ENCODE assay signal across 21 cellular contexts in genomic region chr1:151259351-151259750, GRCh38. TPM values are rescaled to one million over a fixed set of nuclear protein-coding genes. Genes with fewer than 3 reads are reported as not detected.
DNase-seq lines count a peak whose midpoint lies in the region; ATAC-seq, FAIRE-seq and TF ChIP-seq lines count a peak whose summit lies in the region.
"Had no signal": no experiment of that assay in that cellular context is flagged by ENCODE, and none has a peak within 500 bp of the region (broad histone marks: within the 10 kb centered on the region; RNA-seq: fewer than 3 reads in every experiment).

No MANE protein-coding gene starts in this region.

- H3K4me3 Mint-ChIP-seq in MCF 10A (ENCODE audit: unreplicated experiment), result no peak overlapping the region

- POLR2A ChIA-PET in MCF 10A (lab: Yijun Ruan, JAX), result interaction anchor here (2.7 kb wide), 1 partner anchor 64 kb away, joined by 17 read pairs; no protein-coding TSS in a partner anchor

- TF ChIP-seq CTCF in MCF 10A (IDR thresholded peaks at IDR 0.05; ENCODE audit: unreplicated experiment) (no peak), breast epithelium (IDR thresholded peaks at IDR 0.05) (no peak), LNCaP clone FGC (IDR thresholded peaks at IDR 0.05; ENCODE audit: control insufficient read depth, extremely low read depth, insufficient read depth) (no peak), mammary epithelial cell (conservative IDR thresholded peaks at IDR 0.05 in 1 of 2, IDR thresholded peaks at IDR 0.05 in 1 of 2; ENCODE audit: extremely low read depth in 1 of 2, insufficient read depth in 1 of 2, low read depth in 1 of 2, low read length in 2 of 2) (no peak), keratinocyte (optimal IDR thresholded peaks at IDR 0.05 in 1 of 3, IDR thresholded peaks at IDR 0.05 in 1 of 3, conservative IDR thresholded peaks at IDR 0.05 in 1 of 3; ENCODE audit: extremely low read depth in 1 of 3, insufficient read depth in 2 of 3, low read length in 3 of 3) (no peak), uterus (IDR thresholded peaks at IDR 0.05) (no peak)

- H3K36me3 Mint-ChIP-seq in MCF 10A (ENCODE audit: insufficient read depth, unreplicated experiment), result peaks cover 58% of the 10 kb centered on the region

- ATAC-seq in GM21390 (IDR thresholded peaks at IDR 0.05; ENCODE audit: unreplicated experiment), result no peak

- no peak for FAIRE-seq in keratinocyte (lab: Jason Lieb, UNC)
- FAIRE-seq: A204.1, GM12892, GM18507 had no signal

- peaks cover 24% of the 10 kb centered on the region for H3K4me1 Mint-ChIP-seq in MCF 10A (ENCODE audit: insufficient read depth, unreplicated experiment)

- H4K20me1 ChIP-seq in mammary epithelial cell (ENCODE audit: insufficient read depth, low read length), result no peaks in the 10 kb centered on the region
- H4K20me1 ChIP-seq in keratinocyte (ENCODE audit: control insufficient read depth, extremely low read depth, insufficient read depth, low read length), result peaks cover 5% of the 10 kb centered on the region

- in situ Hi-C loops in mammary epithelial cell (cut with MboI; ENCODE audit: low sequenced_read_pairs in 2 of 2), result no loop called here

- intact Hi-C loops in MCF 10A (cut with micrococcal nuclease) (loop anchor here (10.0 kb wide), 1 partner anchor 185 kb away; the partner anchor contains the start of gene GABPB2), breast epithelium (cut with DNase I; ENCODE audit: low total_unique reads) (no loop called here), mammary epithelial cell (cut with micrococcal nuclease) (no loop called here), uterus (cut with DNase I; ENCODE audit: low total_unique reads) (loop anchor here (10.0 kb wide), 1 partner anchor 65 kb away; the partner anchor contains the start of genes PIP5K1A and VPS72)

- H3K79me2 ChIP-seq in mammary epithelial cell (ENCODE audit: insufficient read depth, low read length) (peaks cover 73% of the 10 kb centered on the region), keratinocyte (ENCODE audit: control insufficient read depth, insufficient read depth, low read length) (peaks cover 62% of the 10 kb centered on the region)

- H3K9me3 ChIP-seq in breast epithelium (no peaks in the 10 kb centered on the region), mammary epithelial cell (replicated peaks; ENCODE audit: insufficient read depth, low read length) (no peaks in the 10 kb centered on the region), keratinocyte (ENCODE audit: control insufficient read depth, low read depth, low read length) (no peaks in the 10 kb centered on the region), uterus (no peaks in the 10 kb centered on the region)
- H3K9me3 ChIP-seq: HAP-1 had no signal

- H3K4me3 ChIP-seq in breast epithelium (no peak overlapping the region), LNCaP clone FGC (ENCODE audit: low read depth, low read length) (no peak overlapping the region), mammary epithelial cell (replicated peaks in 1 of 3; ENCODE audit: insufficient read depth in 1 of 3, low read depth in 2 of 3, low read length in 3 of 3) (no peak overlapping the region), keratinocyte (ENCODE audit: control insufficient read depth in 2 of 3, extremely low read depth in 1 of 3, insufficient read depth in 2 of 3, low read depth in 1 of 3, low read length in 3 of 3) (no peak overlapping the region), uterus (no peak overlapping the region)
- H3K4me3 ChIP-seq: GM23248, HAP-1 had no signal

- dilution Hi-C loops in mammary epithelial cell (cut with HindIII; ENCODE audit: low sequenced_read_pairs), result no loop called here
- dilution Hi-C loops in keratinocyte (cut with MboI; ENCODE audit: extremely low pct_ligation_motif_present, low sequenced_read_pairs), result no loop called here

- no peaks in the 10 kb centered on the region for H3K27me3 Mint-ChIP-seq in MCF 10A (ENCODE audit: insufficient read depth, unreplicated experiment)
- H3K27me3 Mint-ChIP-seq: CD4-positive, alpha-beta memory T cell had no signal

- no TSS peak for BruUV-seq in MCF 10A (replicated peaks; lab: Mats Ljungman, UMichigan)
- BruUV-seq in mammary epithelial cell (replicated peaks; lab: Mats Ljungman, UMichigan), result no TSS peak

- H3K4me1 ChIP-seq in breast epithelium (peaks cover 4 to 7% of the 10 kb centered on the region in 2 donors), mammary epithelial cell (ENCODE audit: insufficient read depth, low read length) (peaks cover 9% of the 10 kb centered on the region), keratinocyte (ENCODE audit: control insufficient read depth, extremely low read depth, insufficient read depth, low read length) (peaks cover 14% of the 10 kb centered on the region), uterus (peaks cover 0 to 3% of the 10 kb centered on the region in 2 donors)

- H3K36me3 ChIP-seq in breast epithelium, result no peaks in the 10 kb centered on the region
- peaks cover 9% of the 10 kb centered on the region for H3K36me3 ChIP-seq in mammary epithelial cell (ENCODE audit: insufficient read depth, low read length)
- peaks cover 7 to 12% of the 10 kb centered on the region in 2 experiments for H3K36me3 ChIP-seq in keratinocyte (ENCODE audit: control insufficient read depth in 2 of 2, extremely low read depth in 1 of 2, insufficient read depth in 2 of 2, low read length in 2 of 2)
- H3K36me3 ChIP-seq in uterus, result no peaks in the 10 kb centered on the region

- DNase-seq in MCF 10A (ENCODE audit: unreplicated experiment) (peak; percentile 93), breast epithelium (ENCODE audit: low spot score in 2 of 2) (no peak), LNCaP clone FGC (ENCODE audit: low read depth) (peak; percentile 52), mammary epithelial cell (peak; percentile 60), keratinocyte (ENCODE audit: low read depth, low spot score) (no peak), uterus (no peak)
- DNase-seq in activated CD4-positive, alpha-beta T cell treated with anti-CD3 and anti-CD28 coated beads for 1 hour, result no peak
- DNase-seq: ACHN; AML-193; CD4-positive, alpha-beta memory T cell; DMS153; DMS79; GDM1; GM23248 had no signal

- no peak overlapping the region for H3K27ac Mint-ChIP-seq in MCF 10A (ENCODE audit: low read depth, unreplicated experiment)

- H2AFZ ChIP-seq in mammary epithelial cell (ENCODE audit: low read depth, low read length), result no peak overlapping the region
- no peak overlapping the region for H2AFZ ChIP-seq in keratinocyte (ENCODE audit: control insufficient read depth, low read length)
- H2AFZ ChIP-seq: GM23248 had no signal

- H3K9me3 Mint-ChIP-seq in MCF 10A (ENCODE audit: unreplicated experiment), result no peaks in the 10 kb centered on the region

- H3K27ac ChIP-seq in breast epithelium, result no peak overlapping the region
- H3K27ac ChIP-seq in mammary epithelial cell (ENCODE audit: insufficient read depth, low read depth, low read length), result no peak overlapping the region
- peak overlapping the region; percentile 4 for H3K27ac ChIP-seq in keratinocyte (ENCODE audit: control insufficient read depth, insufficient read depth, low read length)
- H3K27ac ChIP-seq in uterus, result no peak overlapping the region
- H3K27ac ChIP-seq: C4-2B, GM23248, HL-60 had no signal

- 28% methylated on average over 2 of the region's 2 CpGs for WGBS in mammary epithelial cell (ENCODE audit: low coverage, missing lambda C conversion rate)

- H3K9me1 ChIP-seq in keratinocyte (ENCODE audit: control insufficient read depth, extremely low read depth, insufficient read depth, low read length), result peaks cover 4% of the 10 kb centered on the region

- H3K27me3 ChIP-seq in breast epithelium, result no peaks in the 10 kb centered on the region
- H3K27me3 ChIP-seq in mammary epithelial cell (ENCODE audit: insufficient read depth, low read length), result no peaks in the 10 kb centered on the region
- no peaks in the 10 kb centered on the region for H3K27me3 ChIP-seq in keratinocyte (ENCODE audit: control insufficient read depth, extremely low read depth, insufficient read depth, low read length)
- no peaks in the 10 kb centered on the region for H3K27me3 ChIP-seq in uterus

- H3K4me2 ChIP-seq in mammary epithelial cell (ENCODE audit: insufficient read depth, low read depth, low read length), result no peak overlapping the region
- peak overlapping the region; percentile 45 for H3K4me2 ChIP-seq in keratinocyte (ENCODE audit: control insufficient read depth, extremely low read depth, insufficient read depth, low read depth, low read length)

- TF ChIP-seq POLR2A in breast epithelium (IDR thresholded peaks at IDR 0.05) (no peak), uterus (IDR thresholded peaks at IDR 0.05) (no peak)

- CTCF ChIA-PET in MCF 10A (lab: Yijun Ruan, JAX) (interaction anchor here (0.8 to 3.9 kb wide), 4 partner anchors 22 to 97 kb away, joined by 3 to 22 read pairs (median 5); no protein-coding TSS in a partner anchor), mammary epithelial cell (lab: Charles Lee; ENCODE audit: low non-redundant PET) (no interaction called here)

- no peak overlapping the region for H3K9ac ChIP-seq in mammary epithelial cell (ENCODE audit: insufficient read depth, low read length)
- H3K9ac ChIP-seq in keratinocyte (ENCODE audit: control insufficient read depth, extremely low read depth, insufficient read depth, low read length), result no peak overlapping the region
- H3K9ac ChIP-seq: GM23248 had no signal

RNA-seq across cellular contexts. Expression of gene PSMD4, which starts 4.8 kb away (rescaled TPM):
- 266 and 285 TPM in 2 replicates for total RNA-seq in MCF 10A (2022)
- total RNA-seq in breast epithelium, result 100 to 1,000 TPM; 108 to 188 (median 140) TPM
- 100 to 1,000 TPM in 1 of 2 donors, 10 to 100 TPM in 1; 94.7 to 167 TPM for total RNA-seq in mammary epithelial cell
- 223 TPM for polyA plus RNA-seq in mammary epithelial cell
- 161 TPM for polyA minus RNA-seq in mammary epithelial cell
- polyA plus RNA-seq in keratinocyte, result 195 to 223 TPM (median 219 TPM) in 3 replicates
- 83.5 TPM for polyA plus RNA-seq in keratinocyte (2011; ENCODE audit: low read depth)
- 161 and 185 TPM in 2 replicates for polyA plus RNA-seq in keratinocyte (2011; cell fraction: cytosol; rRNA removed)
- polyA plus RNA-seq in keratinocyte (2011; cell fraction: nucleus; rRNA removed), result 161 and 166 TPM in 2 replicates
- 117 and 196 TPM in 2 replicates for polyA plus RNA-seq in keratinocyte (2012; ENCODE audit: low replicate concordance)
- polyA minus RNA-seq in keratinocyte, result 114 to 164 TPM (median 164 TPM) in 3 replicates
- polyA minus RNA-seq in keratinocyte (2011; cell fraction: cytosol; rRNA and poly(A)+ RNA removed), result 98.0 TPM
- polyA minus RNA-seq in keratinocyte (2011; cell fraction: nucleus; rRNA and poly(A)+ RNA removed), result 34.0 and 55.1 TPM in 2 replicates
- 100 to 1,000 TPM in 1 of 4 donors, 10 to 100 TPM in 3; 73.5 to 114 (median 89.1) TPM for total RNA-seq in uterus

RNA-seq across cellular contexts. Expression of gene ZNF687, which starts 22.7 kb away (rescaled TPM):
- total RNA-seq in MCF 10A (2022) (26.3 and 27.5 TPM in 2 replicates), breast epithelium (10 to 100 TPM; 20.6 to 31.6 (median 25.9) TPM), mammary epithelial cell (10 to 100 TPM; 17.7 to 23.3 TPM), uterus (10 to 100 TPM in 2 of 4 donors, 1 to 10 TPM in 2; 6.4 to 31.9 (median 10.9) TPM)
- polyA plus RNA-seq in mammary epithelial cell (11.5 TPM), keratinocyte (7.3 to 11.4 TPM (median 10.9 TPM) in 3 replicates)
- polyA minus RNA-seq in mammary epithelial cell (22.0 TPM), keratinocyte (21.9 to 58.5 TPM (median 28.3 TPM) in 3 replicates)
- 4.7 TPM for polyA plus RNA-seq in keratinocyte (2011; ENCODE audit: low read depth)
- 5.7 and 7.7 TPM in 2 replicates for polyA plus RNA-seq in keratinocyte (2011; cell fraction: cytosol; rRNA removed)
- 16.5 and 20.4 TPM in 2 replicates for polyA plus RNA-seq in keratinocyte (2011; cell fraction: nucleus; rRNA removed)
- polyA plus RNA-seq in keratinocyte (2012; ENCODE audit: low replicate concordance), result 8.8 and 10.5 TPM in 2 replicates
- 24.4 TPM for polyA minus RNA-seq in keratinocyte (2011; cell fraction: cytosol; rRNA and poly(A)+ RNA removed)
- 28.9 and 29.3 TPM in 2 replicates for polyA minus RNA-seq in keratinocyte (2011; cell fraction: nucleus; rRNA and poly(A)+ RNA removed)

Comparison
In these comparisons a context has a peak if more than half of its experiments do, and no peak if none do; other contexts are left out.
1. DNase-seq: peak in MCF 10A (single experiment), LNCaP clone FGC (single experiment) and mammary epithelial cell (single experiment); none in breast epithelium (0 of 2), keratinocyte (single experiment), uterus (0 of 2) and activated CD4-positive, alpha-beta T cell treated with anti-CD3 and anti-CD28 coated beads for 1 hour (single experiment).
2. intact Hi-C loops: an anchor here in MCF 10A (10.0 kb wide) and uterus (10.0 kb wide); none called in breast epithelium and mammary epithelial cell.